8 cellular contexts compared by ENCODE assay signal in genomic region chr2:166057363-166058169, GRCh38.
DNase-seq lines count a peak whose midpoint lies in the region; ATAC-seq, FAIRE-seq and TF ChIP-seq lines count a peak whose summit lies in the region.

No MANE protein-coding gene starts in this region.

- no peaks in the 10 kb centered on the region for H3K36me3 Mint-ChIP-seq in activated T-cell treated with anti-CD3 and anti-CD28 coated beads, Interleukin-2, amount 50 U/mL, for 24 hours (ENCODE audit: low read depth)

- ATAC-seq in SK-N-SH treated with all-trans-retinoic acid at 6 μM for 48 hours, result no peak
- ATAC-seq in GM18870 (IDR thresholded peaks at IDR 0.05; ENCODE audit: unreplicated experiment), result no peak

- H3K27ac ChIP-seq in kidney (ENCODE audit: low read depth in 2 of 2, low read length in 2 of 2), result no peak overlapping the region

- H3K27ac Mint-ChIP-seq in activated T-cell treated with anti-CD3 and anti-CD28 coated beads, Interleukin-2, amount 50 U/mL, for 24 hours, result no peak overlapping the region

- no peaks in the 10 kb centered on the region for H3K4me1 Mint-ChIP-seq in activated T-cell treated with anti-CD3 and anti-CD28 coated beads, Interleukin-2, amount 50 U/mL, for 24 hours (ENCODE audit: low read depth)

- no peak overlapping the region for H3K9ac ChIP-seq in kidney (ENCODE audit: low read length in 2 of 2)

- no peaks in the 10 kb centered on the region for H3K9me3 ChIP-seq in kidney (ENCODE audit: control insufficient read depth in 1 of 2, low read length in 2 of 2)

- FAIRE-seq in kidney (lab: Jason Lieb, UNC), result peak; percentile 95

- intact Hi-C loops in kidney (cut with DNase I), result no loop called here

- peak; percentile 1 for TF ChIP-seq CTCF in kidney (IDR thresholded peaks at IDR 0.05; ENCODE audit: borderline replicate concordance, extremely low read depth, insufficient read depth)

- no peak overlapping the region for H3K4me3 Mint-ChIP-seq in activated T-cell treated with anti-CD3 and anti-CD28 coated beads, Interleukin-2, amount 50 U/mL, for 24 hours

- peaks cover 5% of the 10 kb centered on the region for H3K27me3 Mint-ChIP-seq in activated T-cell treated with anti-CD3 and anti-CD28 coated beads, Interleukin-2, amount 50 U/mL, for 24 hours

- no peaks in the 10 kb centered on the region for H3K36me3 ChIP-seq in kidney (ENCODE audit: control insufficient read depth in 1 of 2, insufficient read depth in 2 of 2, low read length in 2 of 2)

- H3K9me3 Mint-ChIP-seq in activated T-cell treated with anti-CD3 and anti-CD28 coated beads, Interleukin-2, amount 50 U/mL, for 24 hours, result no peaks in the 10 kb centered on the region

- no peaks in the 10 kb centered on the region for H3K4me1 ChIP-seq in kidney (ENCODE audit: control insufficient read depth in 1 of 2, insufficient read depth in 1 of 2, low read depth in 1 of 2, low read length in 2 of 2)

- no peak overlapping the region for H3K4me3 ChIP-seq in kidney (ENCODE audit: low read length in 2 of 2)

- DNase-seq in AML-193 (lab: John Stamatoyannopoulos, UW) (peak; percentile 27 to 48), HuH-7 (ENCODE audit: low spot score) (peak; percentile 4), kidney (no peak), GOT3 (lab: John Stamatoyannopoulos, UW) (no peak), GF-D8 (lab: John Stamatoyannopoulos, UW) (no peak)
- no peak for DNase-seq in activated T-cell treated with anti-CD3 and anti-CD28 coated beads, Interleukin-2, amount 50 U/mL, for 24 hours

TF ChIP-seq in SK-N-SH treated with all-trans-retinoic acid at 6 μM for 48 hours, 23 proteins besides CTCF, POLR2A, EP300 and RAD21:
- TF ChIP-seq, protein P1, sequence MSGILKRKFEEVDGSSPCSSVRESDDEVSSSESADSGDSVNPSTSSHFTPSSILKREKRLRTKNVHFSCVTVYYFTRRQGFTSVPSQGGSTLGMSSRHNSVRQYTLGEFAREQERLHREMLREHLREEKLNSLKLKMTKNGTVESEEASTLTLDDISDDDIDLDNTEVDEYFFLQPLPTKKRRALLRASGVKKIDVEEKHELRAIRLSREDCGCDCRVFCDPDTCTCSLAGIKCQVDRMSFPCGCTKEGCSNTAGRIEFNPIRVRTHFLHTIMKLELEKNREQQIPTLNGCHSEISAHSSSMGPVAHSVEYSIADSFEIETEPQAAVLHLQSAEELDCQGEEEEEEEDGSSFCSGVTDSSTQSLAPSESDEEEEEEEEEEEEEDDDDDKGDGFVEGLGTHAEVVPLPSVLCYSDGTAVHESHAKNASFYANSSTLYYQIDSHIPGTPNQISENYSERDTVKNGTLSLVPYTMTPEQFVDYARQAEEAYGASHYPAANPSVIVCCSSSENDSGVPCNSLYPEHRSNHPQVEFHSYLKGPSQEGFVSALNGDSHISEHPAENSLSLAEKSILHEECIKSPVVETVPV (CRISPR knock-in tag; IDR thresholded peaks at IDR 0.05), result no peak
- TF ChIP-seq ISL1 (CRISPR knock-in tag; IDR thresholded peaks at IDR 0.05), result 0 out of 2 replicates have a peak, but pooled peaks have one; percentile 31
- TF ChIP-seq, protein P2, sequence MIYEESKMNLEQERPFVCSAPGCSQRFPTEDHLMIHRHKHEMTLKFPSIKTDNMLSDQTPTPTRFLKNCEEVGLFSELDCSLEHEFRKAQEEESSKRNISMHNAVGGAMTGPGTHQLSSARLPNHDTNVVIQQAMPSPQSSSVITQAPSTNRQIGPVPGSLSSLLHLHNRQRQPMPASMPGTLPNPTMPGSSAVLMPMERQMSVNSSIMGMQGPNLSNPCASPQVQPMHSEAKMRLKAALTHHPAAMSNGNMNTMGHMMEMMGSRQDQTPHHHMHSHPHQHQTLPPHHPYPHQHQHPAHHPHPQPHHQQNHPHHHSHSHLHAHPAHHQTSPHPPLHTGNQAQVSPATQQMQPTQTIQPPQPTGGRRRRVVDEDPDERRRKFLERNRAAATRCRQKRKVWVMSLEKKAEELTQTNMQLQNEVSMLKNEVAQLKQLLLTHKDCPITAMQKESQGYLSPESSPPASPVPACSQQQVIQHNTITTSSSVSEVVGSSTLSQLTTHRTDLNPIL (CRISPR knock-in tag; IDR thresholded peaks at IDR 0.05; ENCODE audit: low read depth), result no peak

Comparison
In these comparisons a context has a peak if more than half of its experiments do, and no peak if none do; other contexts are left out.
1. DNase-seq: peak in AML-193 (2 of 2) and HuH-7 (single experiment); none in kidney (single experiment), activated T-cell treated with anti-CD3 and anti-CD28 coated beads, Interleukin-2, amount 50 U/mL, for 24 hours (single experiment), GOT3 (single experiment) and GF-D8 (single experiment).